ENCODE assay signal across 1 cellular context in the genomic region with DNA sequence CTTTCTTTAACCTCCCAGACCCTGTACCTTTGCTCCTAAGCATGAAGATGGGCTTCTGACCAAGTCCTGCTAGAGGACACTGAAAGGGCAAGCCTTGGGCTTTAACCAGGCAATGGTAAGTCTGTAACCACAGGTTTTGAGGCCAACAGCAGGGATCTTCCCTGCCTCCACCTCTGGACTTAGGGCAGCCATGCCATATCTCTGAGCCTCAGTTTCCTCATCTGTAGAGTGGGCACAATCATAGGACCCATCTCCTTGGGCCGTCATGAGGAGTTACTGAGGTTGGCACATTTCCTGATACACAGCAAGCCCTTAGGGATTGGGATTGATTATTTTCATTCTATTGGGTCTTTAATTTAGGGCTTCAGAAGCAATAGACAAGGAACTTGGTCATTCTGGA.
TF ChIP-seq lines count a peak whose summit lies in the region.

No MANE protein-coding gene starts in this region.

TF ChIP-seq in HepG2, 621 proteins besides CTCF, POLR2A, EP300 and RAD21:
- no peak for TF ChIP-seq MEF2D (CRISPR knock-in tag; IDR thresholded peaks at IDR 0.05)
- no peak for TF ChIP-seq ZNF614 (CRISPR knock-in tag; IDR thresholded peaks at IDR 0.05; ENCODE audit: borderline replicate concordance)
- TF ChIP-seq NFIB (CRISPR knock-in tag; IDR thresholded peaks at IDR 0.05; ENCODE audit: borderline replicate concordance), result no peak
- peak; percentile 59 for TF ChIP-seq ZNF629 (CRISPR knock-in tag; conservative IDR thresholded peaks at IDR 0.05)
